In the genomic region with DNA sequence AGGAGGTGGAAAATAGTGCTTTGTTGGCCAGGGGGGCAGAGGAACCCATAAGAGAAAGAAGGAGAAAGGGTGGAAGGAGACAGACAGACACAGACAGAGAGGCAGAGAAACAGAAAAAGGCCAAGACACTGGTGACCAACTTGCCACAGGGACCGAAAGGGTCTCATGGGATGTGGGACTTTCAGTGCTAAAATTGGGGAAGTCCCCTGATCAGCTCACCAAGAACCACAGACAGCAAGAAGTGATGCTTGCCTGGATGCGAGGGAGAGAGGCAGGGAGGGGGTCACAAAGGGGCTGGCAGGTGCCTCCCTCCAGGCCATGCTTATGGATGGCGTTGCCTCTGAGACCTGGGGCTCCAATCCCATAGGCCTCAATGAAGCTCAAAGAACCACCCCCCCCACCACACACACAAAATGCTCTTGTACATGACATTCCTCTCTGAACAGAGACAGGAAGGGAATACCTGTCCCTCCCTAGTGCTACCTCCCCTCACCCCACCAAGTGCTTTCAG, we compare ENCODE assay signal across 20 cellular contexts.
DNase-seq lines count a peak whose midpoint lies in the region; ATAC-seq, FAIRE-seq and TF ChIP-seq lines count a peak whose summit lies in the region.
"Had no signal": no experiment of that assay in that cellular context is flagged by ENCODE, and none has a peak within 500 bp of the region (broad histone marks: within the 10 kb centered on the region; RNA-seq: fewer than 3 reads in every experiment).

No MANE protein-coding gene starts in this region.

- H2BK5ac ChIP-seq in neuronal stem cell (ENCODE audit: low read length) = no peak overlapping the region

- no peaks in the 10 kb centered on the region for H3K9me3 ChIP-seq in BLaER1
- no peaks in the 10 kb centered on the region for H3K9me3 ChIP-seq in OCI-LY7 (ENCODE audit: low read length)
- no peaks in the 10 kb centered on the region for H3K9me3 ChIP-seq in keratinocyte (ENCODE audit: control insufficient read depth, low read depth, low read length)
- no peaks in the 10 kb centered on the region for H3K9me3 ChIP-seq in neuronal stem cell (replicated peaks in 1 of 2; ENCODE audit: control insufficient read depth in 2 of 2, insufficient read depth in 1 of 2, low read depth in 1 of 2, low read length in 2 of 2)
- H3K9me3 ChIP-seq in effector memory CD4-positive, alpha-beta T cell (ENCODE audit: control insufficient read depth, low read length) = no peaks in the 10 kb centered on the region

- H3K79me2 ChIP-seq in OCI-LY7 (ENCODE audit: insufficient read depth, low read depth, low read length) (no peaks in the 10 kb centered on the region), keratinocyte (ENCODE audit: control insufficient read depth, insufficient read depth, low read length) (no peaks in the 10 kb centered on the region)

- FAIRE-seq in keratinocyte (lab: Jason Lieb, UNC) = no peak
- FAIRE-seq in D721Med (lab: Jason Lieb, UNC) = no peak
- FAIRE-seq: G401.6 had no signal

- no peaks in the 10 kb centered on the region for H3K27me3 ChIP-seq in BLaER1
- H3K27me3 ChIP-seq in keratinocyte (ENCODE audit: control insufficient read depth, extremely low read depth, insufficient read depth, low read length) = no peaks in the 10 kb centered on the region
- no peaks in the 10 kb centered on the region for H3K27me3 ChIP-seq in neuronal stem cell (ENCODE audit: control insufficient read depth in 3 of 3, insufficient read depth in 3 of 3, low read depth in 1 of 3, low read length in 3 of 3)
- no peaks in the 10 kb centered on the region for H3K27me3 ChIP-seq in effector memory CD4-positive, alpha-beta T cell (replicated peaks; ENCODE audit: control insufficient read depth, insufficient read depth, low read length, poor library complexity, severe bottlenecking)

- H3K4me3 ChIP-seq in BLaER1 (no peak overlapping the region), OCI-LY7 (ENCODE audit: low read depth, low read length, poor library complexity, severe bottlenecking) (peak overlapping the region; percentile 2), keratinocyte (ENCODE audit: control insufficient read depth in 2 of 3, extremely low read depth in 1 of 3, insufficient read depth in 2 of 3, low read depth in 1 of 3, low read length in 3 of 3) (no peak overlapping the region), neuronal stem cell (ENCODE audit: low read length in 2 of 2) (no peak overlapping the region)
- no peak overlapping the region for H3K4me3 ChIP-seq in effector memory CD4-positive, alpha-beta T cell (ENCODE audit: insufficient read depth, low read depth, low read length, poor library complexity, severe bottlenecking)

- no peak overlapping the region for H4K91ac ChIP-seq in neuronal stem cell (ENCODE audit: low read depth, low read length, poor library complexity)

- H3K27ac ChIP-seq in BLaER1 = no peak overlapping the region
- H3K27ac ChIP-seq in OCI-LY7 (ENCODE audit: low read depth, low read length, poor library complexity, severe bottlenecking) = peak overlapping the region; percentile 13
- no peak overlapping the region for H3K27ac ChIP-seq in keratinocyte (ENCODE audit: control insufficient read depth, insufficient read depth, low read length)
- H3K27ac ChIP-seq in neuronal stem cell (replicated peaks; ENCODE audit: low read length) = no peak overlapping the region
- H3K27ac ChIP-seq in effector memory CD4-positive, alpha-beta T cell (ENCODE audit: insufficient read depth, low read length, poor library complexity, severe bottlenecking) = no peak overlapping the region
- H3K27ac ChIP-seq: 22Rv1, KMS-11 had no signal

- H4K20me1 ChIP-seq in BLaER1 = no peaks in the 10 kb centered on the region
- H4K20me1 ChIP-seq in OCI-LY7 (ENCODE audit: insufficient read depth, low read length) = no peaks in the 10 kb centered on the region
- H4K20me1 ChIP-seq in keratinocyte (ENCODE audit: control insufficient read depth, extremely low read depth, insufficient read depth, low read length) = no peaks in the 10 kb centered on the region

- intact Hi-C loops in OCI-LY7 (cut with micrococcal nuclease; ENCODE audit: unreplicated experiment) = no loop called here

- peak overlapping the region; percentile 82 for H2AFZ ChIP-seq in OCI-LY7 (ENCODE audit: low read length)
- no peak overlapping the region for H2AFZ ChIP-seq in keratinocyte (ENCODE audit: control insufficient read depth, low read length)
- peak overlapping the region; percentile 62 for H2AFZ ChIP-seq in neuronal stem cell (ENCODE audit: low read length)

- H3K14ac ChIP-seq in neuronal stem cell (ENCODE audit: low read length) = no peak overlapping the region

- CTCF ChIA-PET in OCI-LY7 (lab: Charles Lee; ENCODE audit: unreplicated experiment) = no interaction called here

- TF ChIP-seq CTCF in OCI-LY7 (conservative IDR thresholded peaks at IDR 0.05; ENCODE audit: low read length) (no peak), keratinocyte (optimal IDR thresholded peaks at IDR 0.05 in 1 of 3, IDR thresholded peaks at IDR 0.05 in 1 of 3, conservative IDR thresholded peaks at IDR 0.05 in 1 of 3; ENCODE audit: extremely low read depth in 1 of 3, insufficient read depth in 2 of 3, low read length in 3 of 3) (no peak), D721Med (IDR thresholded peaks at IDR 0.05; ENCODE audit: insufficient read depth, missing control alignments) (no peak)

- H2AK5ac ChIP-seq in neuronal stem cell (ENCODE audit: low read depth, low read length) = peak overlapping the region; percentile 83

- H3K9ac ChIP-seq in BLaER1 = peak overlapping the region; percentile 5; the same call in 1 of the 2 replicates
- peak overlapping the region; percentile 42 for H3K9ac ChIP-seq in keratinocyte (ENCODE audit: control insufficient read depth, extremely low read depth, insufficient read depth, low read length)
- H3K9ac ChIP-seq in neuronal stem cell (ENCODE audit: low read depth, low read length, poor library complexity) = no peak overlapping the region
- H3K9ac ChIP-seq: KMS-11 had no signal

- no peak overlapping the region for H2BK12ac ChIP-seq in neuronal stem cell (ENCODE audit: low read length)

- H3K9me1 ChIP-seq in keratinocyte (ENCODE audit: control insufficient read depth, extremely low read depth, insufficient read depth, low read length) = no peaks in the 10 kb centered on the region

- H3K4me1 ChIP-seq in BLaER1 (peaks cover 46% of the 10 kb centered on the region), OCI-LY7 (ENCODE audit: insufficient read depth, low read length, poor library complexity, severe bottlenecking) (peaks cover 56% of the 10 kb centered on the region), keratinocyte (ENCODE audit: control insufficient read depth, extremely low read depth, insufficient read depth, low read length) (peaks cover 38% of the 10 kb centered on the region), neuronal stem cell (ENCODE audit: control insufficient read depth in 2 of 2, insufficient read depth in 1 of 2, low read depth in 1 of 2, low read length in 2 of 2) (peaks cover 12 to 19% of the 10 kb centered on the region in 2 donors)
- no peaks in the 10 kb centered on the region for H3K4me1 ChIP-seq in effector memory CD4-positive, alpha-beta T cell (ENCODE audit: control insufficient read depth, insufficient read depth, low read length, poor library complexity, severe bottlenecking)

- H2BK120ac ChIP-seq in neuronal stem cell (ENCODE audit: low read depth, low read length) = no peak overlapping the region

- H3K4me2 ChIP-seq in BLaER1 = peak overlapping the region; percentile 74
- peak overlapping the region; percentile 48 for H3K4me2 ChIP-seq in OCI-LY7 (ENCODE audit: low read length)
- H3K4me2 ChIP-seq in keratinocyte (ENCODE audit: control insufficient read depth, extremely low read depth, insufficient read depth, low read depth, low read length) = no peak overlapping the region
- no peak overlapping the region for H3K4me2 ChIP-seq in neuronal stem cell (ENCODE audit: insufficient read depth, low read length, poor library complexity, severe bottlenecking)
- H3K4me2 ChIP-seq: KMS-11 had no signal

- peak overlapping the region; percentile 10 for H2BK15ac ChIP-seq in neuronal stem cell (ENCODE audit: low read length)

- no peak overlapping the region for H3K4ac ChIP-seq in neuronal stem cell (ENCODE audit: low read length)

- dilution Hi-C loops in keratinocyte (cut with MboI; ENCODE audit: extremely low pct_ligation_motif_present, low sequenced_read_pairs) = no loop called here

- H3K36me3 ChIP-seq in BLaER1 (no peaks in the 10 kb centered on the region), OCI-LY7 (ENCODE audit: insufficient read depth, low read length) (no peaks in the 10 kb centered on the region), keratinocyte (ENCODE audit: control insufficient read depth in 2 of 2, extremely low read depth in 1 of 2, insufficient read depth in 2 of 2, low read length in 2 of 2) (no peaks in the 10 kb centered on the region), neuronal stem cell (replicated peaks in 1 of 2; ENCODE audit: control insufficient read depth in 2 of 2, insufficient read depth in 2 of 2, low read length in 2 of 2) (no peaks in the 10 kb centered on the region)
- no peaks in the 10 kb centered on the region for H3K36me3 ChIP-seq in effector memory CD4-positive, alpha-beta T cell (ENCODE audit: control insufficient read depth, insufficient read depth, low read length)

- no peak overlapping the region for H3K23ac ChIP-seq in neuronal stem cell (ENCODE audit: low read depth, low read length, poor library complexity)

- DNase-seq in OCI-LY7 (ENCODE audit: low spot score) (peak; percentile 54), keratinocyte (ENCODE audit: low read depth, low spot score) (no peak), neuronal stem cell (ENCODE audit: low spot score) (no peak), D721Med (ENCODE audit: insufficient read length, low spot score) (no peak), anterior cingulate cortex (lab: John Stamatoyannopoulos, UW) (no peak)
- DNase-seq in effector memory CD4-positive, alpha-beta T cell = no peak
- DNase-seq: CD4-positive, CD25-positive, alpha-beta regulatory T cell; COR-L47; NCI-H1048; NCI-H1436 treated with DMSO at 0.1 percent for 48 hours; NCI-H2081; OCI-M1; RPMI8226; SIG-M5 had no signal

- peak overlapping the region; percentile 67 for H3K18ac ChIP-seq in neuronal stem cell (ENCODE audit: low read length)

- no peaks in the 10 kb centered on the region for H3K79me1 ChIP-seq in neuronal stem cell (ENCODE audit: low read depth, low read length)

- ATAC-seq in GM18909 (IDR thresholded peaks at IDR 0.05; ENCODE audit: poor library complexity, unreplicated experiment) = no peak
- ATAC-seq: SK-N-SH treated with all-trans-retinoic acid at 6 μM for 48 hours had no signal

- no peaks in the 10 kb centered on the region for H3K9me2 ChIP-seq in OCI-LY7 (ENCODE audit: insufficient read depth, low read length)

- no peak overlapping the region for H4K8ac ChIP-seq in neuronal stem cell (ENCODE audit: low read depth, low read length)

- no TSS peak for BruUV-seq in OCI-LY7 (replicated peaks; lab: Mats Ljungman, UMichigan)

- POLR2A ChIA-PET in OCI-LY7 (lab: Charles Lee) = interaction anchor here (0.5 to 1.3 kb wide), 2 partner anchors 15 to 524 kb away, joined by 3 read pairs; no protein-coding TSS in a partner anchor

- WGBS in neuronal stem cell (ENCODE audit: extremely low coverage in 2 of 2, insufficient read length in 2 of 2, insufficient replicate concordance in 1 of 2), 2 donors = no CpG with 5 or more reads among the region's 3 CpGs

Comparison
In these comparisons a context has a peak if more than half of its experiments do, and no peak if none do; other contexts are left out.
1. H3K4me2 ChIP-seq: peak in BLaER1 (single experiment) and OCI-LY7 (single experiment); none in keratinocyte (single experiment) and neuronal stem cell (single experiment).